In genomic region chr17:40647549-40648325, GRCh38 we compare ENCODE assay signal across 1 cellular context.
A peak's percentile ranks its signal among the peaks of the same experiment; 100 is the strongest.
TF ChIP-seq lines count a peak whose summit lies in the region.

Gene SMARCE1 (minus strand): TSS chr17:40647818. CDS start chr17:40645802, 2,016 bp downstream.

TF ChIP-seq in K562, 482 proteins besides CTCF, POLR2A, EP300 and RAD21 (continued from another document and continues in another):
- TF ChIP-seq ZMIZ1 (IDR thresholded peaks at IDR 0.05; ENCODE audit: low read depth in 2 of 2, low read length in 2 of 2) (no peak; a peak in 1 of 4 replicates), FOXK1 (CRISPR knock-in tag; IDR thresholded peaks at IDR 0.05; ENCODE audit: borderline replicate concordance) (no peak), MXD1 (CRISPR knock-in tag; IDR thresholded peaks at IDR 0.05; ENCODE audit: borderline replicate concordance, poor library complexity, severe bottlenecking) (no peak), NR0B1 (IDR thresholded peaks at IDR 0.05; ENCODE audit: partially characterized antibody) (no peak), NONO (IDR thresholded peaks at IDR 0.05; ENCODE audit: low read depth in 2 of 2, low read length in 1 of 2) (0 out of 4 replicates have a peak, but pooled peaks of 1 of the 2 experiments have one; percentile 37), XRCC3 (IDR thresholded peaks at IDR 0.05) (no peak), ZNF707 (CRISPR knock-in tag; conservative IDR thresholded peaks at IDR 0.05) (0 out of 2 replicates have a peak, but pooled peaks have one; percentile 27), STAG1 (CRISPR knock-in tag; IDR thresholded peaks at IDR 0.05; ENCODE audit: borderline replicate concordance) (no peak), ZNF398 (CRISPR knock-in tag; IDR thresholded peaks at IDR 0.05) (no peak), ZNF507 (tag; conservative IDR thresholded peaks at IDR 0.05) (no peak), ZNF589 (CRISPR knock-in tag; IDR thresholded peaks at IDR 0.05; ENCODE audit: low read depth) (no peak), ZNF766 (CRISPR knock-in tag; conservative IDR thresholded peaks at IDR 0.05) (peak; percentile 80), SMAD1 (IDR thresholded peaks at IDR 0.05; ENCODE audit: low read depth, low read length, partially characterized antibody) (no peak), ZBTB9 (CRISPR knock-in tag; IDR thresholded peaks at IDR 0.05) (peak; percentile 65; the same call in 1 of the 2 replicates), ZNF311 (CRISPR knock-in tag; IDR thresholded peaks at IDR 0.05) (no peak), ARHGAP35 (IDR thresholded peaks at IDR 0.05; ENCODE audit: partially characterized antibody) (no peak), SFPQ (IDR thresholded peaks at IDR 0.05; ENCODE audit: low read depth, low read length) (no peak), COPS2 (conservative IDR thresholded peaks at IDR 0.05) (no peak), ZNF75A (CRISPR knock-in tag; IDR thresholded peaks at IDR 0.05) (no peak), ZBTB1 (CRISPR knock-in tag; IDR thresholded peaks at IDR 0.05; ENCODE audit: borderline replicate concordance, low read depth) (peak; percentile 77; the same call in 1 of the 2 replicates), ESRRB (CRISPR knock-in tag; IDR thresholded peaks at IDR 0.05; ENCODE audit: borderline replicate concordance) (no peak), RBBP5 (IDR thresholded peaks at IDR 0.05; ENCODE audit: borderline replicate concordance, insufficient read depth, low read length, poor library complexity, severe bottlenecking) (peak; percentile 87), FOXO4 (CRISPR knock-in tag; IDR thresholded peaks at IDR 0.05) (no peak), HBP1 (CRISPR knock-in tag; IDR thresholded peaks at IDR 0.05) (no peak), GABPB2 (CRISPR knock-in tag; conservative IDR thresholded peaks at IDR 0.05) (no peak), FUS (optimal IDR thresholded peaks at IDR 0.05; ENCODE audit: low read depth, low read length) (no peak), NKRF (IDR thresholded peaks at IDR 0.05; ENCODE audit: borderline replicate concordance) (no peak), MCM5 (IDR thresholded peaks at IDR 0.05; ENCODE audit: low read depth) (no peak), NCOR1 (IDR thresholded peaks at IDR 0.05) (no peak), ZNF212 (CRISPR knock-in tag; IDR thresholded peaks at IDR 0.05) (no peak), ZNF133 (CRISPR knock-in tag; IDR thresholded peaks at IDR 0.05) (no peak), ZNF232 (CRISPR knock-in tag; IDR thresholded peaks at IDR 0.05) (no peak), PML (IDR thresholded peaks at IDR 0.05; ENCODE audit: low read length) (no peak; the same call in 1 of the 2 replicates), MIER1 (IDR thresholded peaks at IDR 0.05; ENCODE audit: low read depth) (no peak), STAT5B (CRISPR knock-in tag; IDR thresholded peaks at IDR 0.05) (no peak), ZNF561 (CRISPR knock-in tag; conservative IDR thresholded peaks at IDR 0.05) (no peak), ZFX (CRISPR knock-in tag; IDR thresholded peaks at IDR 0.05) (peak; percentile 99), ZNF592 (IDR thresholded peaks at IDR 0.05) (peak; percentile 37; the same call in 1 of the 2 replicates), ELF4 (CRISPR knock-in tag; IDR thresholded peaks at IDR 0.05) (no peak), HCFC1 (IDR thresholded peaks at IDR 0.05; ENCODE audit: low read depth, low read length) (peak; percentile 45; the same call in 1 of the 2 replicates)
